8 cellular contexts compared by ENCODE assay signal in the genomic region with DNA sequence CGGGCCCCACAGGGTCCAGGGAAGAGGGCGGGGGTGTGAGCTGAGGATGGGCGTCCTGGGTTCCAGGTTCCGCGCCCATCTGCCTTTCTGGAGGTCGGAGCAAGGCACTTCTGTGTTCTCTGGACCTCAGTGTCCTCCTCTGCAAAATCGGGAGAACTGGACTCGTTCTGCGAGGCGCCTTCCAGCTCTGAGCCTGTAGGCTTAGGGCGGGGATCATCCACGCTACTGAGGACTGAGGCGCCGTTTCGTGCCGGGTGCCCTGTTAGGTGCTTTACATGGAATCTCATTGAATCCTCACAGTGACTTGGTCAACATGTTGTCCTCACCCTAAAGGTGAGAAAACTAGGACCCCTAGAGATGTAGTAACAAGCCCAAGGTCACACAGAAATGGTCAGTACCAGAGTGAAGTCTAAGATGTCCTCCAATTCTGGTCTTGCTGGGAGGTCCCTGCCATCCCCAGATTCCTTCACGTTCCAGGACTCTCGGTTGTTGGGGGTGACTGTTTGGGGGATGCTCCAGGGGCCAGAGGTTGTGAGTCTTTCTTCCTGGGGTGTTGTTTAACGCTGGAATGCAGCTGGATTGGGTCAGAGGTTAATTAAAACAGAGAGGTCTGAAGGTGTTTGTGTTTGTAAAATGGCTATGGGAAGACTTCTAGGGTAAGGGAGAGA. TPM values are rescaled to one million over a fixed set of nuclear protein-coding genes. Genes with fewer than 3 reads are reported as not detected.
A peak's percentile ranks its signal among the peaks of the same experiment; 100 is the strongest.
DNase-seq lines count a peak whose midpoint lies in the region; ATAC-seq and TF ChIP-seq lines count a peak whose summit lies in the region.

No MANE protein-coding gene starts in this region.

- ATAC-seq in heart left ventricle (peak in 3 of 4 donors; percentile 46 to 59 (median 57)), HG03135 (IDR thresholded peaks at IDR 0.05; ENCODE audit: unreplicated experiment) (no peak), HG03469 (IDR thresholded peaks at IDR 0.05; ENCODE audit: unreplicated experiment) (no peak)

- H2AK5ac ChIP-seq in trophoblast cell (ENCODE audit: low read length) = no peak overlapping the region

- peak; percentile 2 for DNase-seq in A172 (ENCODE audit: low spot score)
- peak; percentile 18 for DNase-seq in GM20000 (ENCODE audit: low spot score)
- peak in 2 of 5 donors; percentile 10 to 31 for DNase-seq in heart left ventricle
- DNase-seq in trophoblast cell = peak in 1 of 2 donors; percentile 4
- no peak for DNase-seq in HT-29 (ENCODE audit: low spot score)

- H3K4ac ChIP-seq in trophoblast cell (ENCODE audit: low read depth, low read length) = peak overlapping the region; percentile 17

- H3K36me3 ChIP-seq in heart left ventricle (no peaks in the 10 kb centered on the region), trophoblast cell (ENCODE audit: control insufficient read depth in 1 of 2, insufficient read depth in 2 of 2, low read length in 2 of 2) (no peaks in the 10 kb centered on the region)

- H2BK120ac ChIP-seq in trophoblast cell (ENCODE audit: insufficient read depth, low read length, poor library complexity) = no peak overlapping the region

- H4K12ac ChIP-seq in trophoblast cell (ENCODE audit: low read depth, low read length) = peak overlapping the region; percentile 3

- peak overlapping the region; percentile 19 for H3K18ac ChIP-seq in trophoblast cell (ENCODE audit: low read length)

- H2BK12ac ChIP-seq in trophoblast cell (ENCODE audit: low read length) = no peak overlapping the region

- peaks cover 0 to 11% (median 5%) of the 10 kb centered on the region in 12 donors for H3K4me1 ChIP-seq in heart left ventricle
- peaks cover 2 to 5% of the 10 kb centered on the region in 2 experiments for H3K4me1 ChIP-seq in trophoblast cell (ENCODE audit: control insufficient read depth in 1 of 2, insufficient read depth in 2 of 2, low read length in 2 of 2)

- TF ChIP-seq POLR2A in heart left ventricle (IDR thresholded peaks at IDR 0.05) = no peak

- intact Hi-C loops in heart left ventricle (cut with DNase I) = loop anchor here in 3 of 10 donors (2.0 to 10.0 kb wide), 4 partner anchors 59 to 169 kb away; partner anchors contain the start of gene FYB2 (in 1 of the 3)

- no peak overlapping the region for H3K23ac ChIP-seq in trophoblast cell (ENCODE audit: low read length)

- H3K9ac ChIP-seq in trophoblast cell (ENCODE audit: low read length) = no peak overlapping the region

- peak overlapping the region; percentile 43 for H4K8ac ChIP-seq in trophoblast cell (ENCODE audit: low read depth, low read length)

- peaks cover 9% of the 10 kb centered on the region for H3K79me1 ChIP-seq in trophoblast cell (ENCODE audit: low read length)

- TF ChIP-seq CTCF in GM20000 (IDR thresholded peaks at IDR 0.05; ENCODE audit: extremely low read depth, missing control alignments) (no peak), VCaP (conservative IDR thresholded peaks at IDR 0.05) (no peak), heart left ventricle (IDR thresholded peaks at IDR 0.05) (no peak)

- H3K4me3 ChIP-seq in heart left ventricle = peak overlapping the region; percentile 42 to 89 (median 64)
- H3K4me3 ChIP-seq in trophoblast cell (ENCODE audit: low read depth, low read length) = peak overlapping the region; percentile 88

- H3K27ac ChIP-seq in VCaP (peak overlapping the region; percentile 83), heart left ventricle (peak overlapping the region; percentile 73 to 95 (median 88)), trophoblast cell (ENCODE audit: low read depth, low read length) (no peak overlapping the region)

- peaks cover 0 to 41% (median 0%) of the 10 kb centered on the region in 9 donors for H3K27me3 ChIP-seq in heart left ventricle
- no peaks in the 10 kb centered on the region for H3K27me3 ChIP-seq in trophoblast cell (ENCODE audit: insufficient read depth, low read length)

- H3K9me3 ChIP-seq in heart left ventricle (peaks cover 0 to 6% (median 0%) of the 10 kb centered on the region in 12 donors), trophoblast cell (ENCODE audit: insufficient read depth, low read depth, low read length) (no peaks in the 10 kb centered on the region)

- 3 to 8% (median 6%) methylated on average over 17 to 19 of the region's 19 CpGs for WGBS in heart left ventricle, 4 donors
- WGBS in trophoblast cell (ENCODE audit: extremely low coverage, insufficient coverage, insufficient read length) = no CpG with 5 or more reads among the region's 19 CpGs

- no peak overlapping the region for H2BK5ac ChIP-seq in trophoblast cell (ENCODE audit: low read depth, low read length, poor library complexity)

- peak overlapping the region; percentile 90 for H2AFZ ChIP-seq in trophoblast cell (ENCODE audit: insufficient read depth, low read length, poor library complexity)

- peak overlapping the region; percentile 69 for H3K4me2 ChIP-seq in trophoblast cell (ENCODE audit: low read length)

- peak overlapping the region; percentile 80 for H3K14ac ChIP-seq in trophoblast cell (ENCODE audit: low read length)

- peak overlapping the region; percentile 82 for H4K91ac ChIP-seq in trophoblast cell (ENCODE audit: low read depth, low read length)

- H3K79me2 ChIP-seq in trophoblast cell (ENCODE audit: control insufficient read depth, insufficient read depth, low read length, poor library complexity) = peaks cover 4% of the 10 kb centered on the region

RNA-seq across cellular contexts. Expression of gene PRKAA2, which starts 0.7 kb away (rescaled TPM):
- total RNA-seq in A172 (2014; rRNA removed; shearing (Covaris generic)) = 4.0 and 4.8 TPM in 2 replicates
- 100 to 1,000 TPM in 8 of 9 donors, 10 to 100 TPM in 1; 51.3 to 163 (median 114) TPM for total RNA-seq in heart left ventricle
- polyA plus RNA-seq in heart left ventricle = 10 to 100 TPM; 17.6 to 24.8 TPM
- 4.0 and 4.1 TPM in 2 replicates for polyA plus RNA-seq in trophoblast cell (2013)
- not detected in 2 replicates for total RNA-seq in HT-29 (2014; rRNA removed; shearing (Covaris generic))

Comparison
In these comparisons a context has a peak if more than half of its experiments do, and no peak if none do; other contexts are left out.
1. ATAC-seq: peak in heart left ventricle (3 of 4); none in HG03135 (single experiment) and HG03469 (single experiment).